ENCODE assay signal across 18 cellular contexts in the genomic region with DNA sequence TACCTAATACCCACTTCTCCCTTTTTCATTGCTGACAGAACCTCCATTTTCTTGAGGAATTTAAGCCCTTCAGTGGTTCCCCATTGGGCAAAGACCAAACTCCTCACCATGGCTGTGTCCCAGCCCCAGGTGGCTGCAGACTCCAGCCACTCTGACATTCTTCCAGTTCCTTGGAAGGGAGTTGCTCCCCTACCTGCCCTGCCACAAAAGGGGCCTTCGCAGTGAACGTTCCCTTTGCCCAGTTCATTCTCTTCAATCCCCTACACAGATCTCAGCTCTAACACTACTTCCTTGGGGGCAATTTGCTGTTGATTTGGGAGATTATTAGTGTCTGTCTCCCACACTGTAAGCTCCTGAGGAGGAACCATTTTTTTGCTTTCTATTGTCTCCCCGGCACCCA. TPM values are rescaled to one million over a fixed set of nuclear protein-coding genes. Genes with fewer than 3 reads are reported as not detected.
DNase-seq lines count a peak whose midpoint lies in the region; ATAC-seq lines count a peak whose summit lies in the region.
"Had no signal": no experiment of that assay in that cellular context is flagged by ENCODE, and none has a peak within 500 bp of the region (broad histone marks: within the 10 kb centered on the region; RNA-seq: fewer than 3 reads in every experiment).

No MANE protein-coding gene starts in this region.

- no peak overlapping the region for H3K4me3 ChIP-seq in naive thymus-derived CD4-positive, alpha-beta T cell (ENCODE audit: low read length)
- H3K4me3 ChIP-seq: BLaER1 treated with 17β-estradiol and CSF1 and Interleukin-3, amounts not matched to agents 10 nM and 100 nM; GM12878; GM23248 had no signal

- no peaks in the 10 kb centered on the region for H3K9me3 ChIP-seq in naive thymus-derived CD4-positive, alpha-beta T cell (ENCODE audit: control insufficient read depth in 2 of 3, low read length in 3 of 3)
- H3K9me3 ChIP-seq: BLaER1 treated with 17β-estradiol and CSF1 and Interleukin-3, amounts not matched to agents 10 nM and 100 nM had no signal

- H3K36me3 Mint-ChIP-seq in naive thymus-derived CD4-positive, alpha-beta T cell: peaks cover 0 to 11% (median 0%) of the 10 kb centered on the region in 5 donors

- no peak for ATAC-seq in left lobe of liver
- ATAC-seq in naive thymus-derived CD4-positive, alpha-beta T cell: no peak
- ATAC-seq: GM12878 had no signal

- DNase-seq in activated effector memory CD4-positive, alpha-beta T cell treated with anti-CD3 and anti-CD28 coated beads, Interleukin-2, amount 50 U/mL, for 16 hours: peak; percentile 21
- DNase-seq in activated effector memory CD4-positive, alpha-beta T cell treated with Interleukin-2 at 50 U/mL for 16 hours: no peak
- DNase-seq in activated CD8-positive, alpha-beta memory T cell treated with anti-CD3 and anti-CD28 coated beads, Interleukin-2, amount 50 U/mL, for 48 hours: peak; percentile 26
- DNase-seq in left lobe of liver (ENCODE audit: low spot score): peak; percentile 24
- DNase-seq in ureter (ENCODE audit: low spot score): peak; percentile 26
- DNase-seq in activated naive CD4-positive, alpha-beta T cell treated with Interleukin-2 at 50 U/mL for 16 hours: no peak
- DNase-seq in naive thymus-derived CD4-positive, alpha-beta T cell: no peak
- DNase-seq: CD8-positive, alpha-beta memory T cell; COR-L47; DMS 273 treated with DMSO at 0.1 percent for 48 hours; DMS53; DND-41; EL; HCEC 1CT had no signal

- intact Hi-C loops in naive thymus-derived CD4-positive, alpha-beta T cell (cut with micrococcal nuclease): no loop called here

- CTCF ChIA-PET in naive thymus-derived CD4-positive, alpha-beta T cell (lab: Charles Lee): no interaction called here

- H3K27me3 Mint-ChIP-seq in naive thymus-derived CD4-positive, alpha-beta T cell: no peaks in the 10 kb centered on the region
- H3K27me3 Mint-ChIP-seq: B cell; CD8-positive, alpha-beta memory T cell had no signal

- no peak overlapping the region for H3K4me3 Mint-ChIP-seq in naive thymus-derived CD4-positive, alpha-beta T cell
- H3K4me3 Mint-ChIP-seq: B cell had no signal

- POLR2A ChIA-PET in naive thymus-derived CD4-positive, alpha-beta T cell (lab: Charles Lee): interaction anchor here (0.8 to 2.2 kb wide), 3 partner anchors 49 to 72 kb away, joined by 4 to 7 read pairs (median 4); a partner anchor contains a TSS

- peaks cover 20 to 48% (median 32%) of the 10 kb centered on the region in 7 donors for H3K4me1 Mint-ChIP-seq in naive thymus-derived CD4-positive, alpha-beta T cell

- H3K27ac Mint-ChIP-seq in naive thymus-derived CD4-positive, alpha-beta T cell: no peak overlapping the region
- H3K27ac Mint-ChIP-seq: B cell had no signal

- peaks cover 0 to 3% (median 0%) of the 10 kb centered on the region in 11 donors for H3K9me3 Mint-ChIP-seq in naive thymus-derived CD4-positive, alpha-beta T cell
- H3K9me3 Mint-ChIP-seq: CD8-positive, alpha-beta memory T cell had no signal

- no peaks in the 10 kb centered on the region for H3K27me3 ChIP-seq in naive thymus-derived CD4-positive, alpha-beta T cell (ENCODE audit: control insufficient read depth in 2 of 2, insufficient read depth in 2 of 2, low read length in 2 of 2)

- no peak overlapping the region for H3K27ac ChIP-seq in naive thymus-derived CD4-positive, alpha-beta T cell (ENCODE audit: low read depth, low read length)
- H3K27ac ChIP-seq: GM23248 had no signal

- H3K36me3 ChIP-seq in naive thymus-derived CD4-positive, alpha-beta T cell (ENCODE audit: control insufficient read depth in 2 of 3, insufficient read depth in 3 of 3, low read length in 3 of 3): no peaks in the 10 kb centered on the region
- H3K36me3 ChIP-seq: BLaER1 treated with 17β-estradiol and CSF1 and Interleukin-3, amounts not matched to agents 10 nM and 100 nM had no signal

- H3K4me1 ChIP-seq in naive thymus-derived CD4-positive, alpha-beta T cell (ENCODE audit: control insufficient read depth in 2 of 2, insufficient read depth in 2 of 2, low read length in 2 of 2): peaks cover 18 to 31% of the 10 kb centered on the region in 2 donors

RNA-seq across cellular contexts. Expression of a gene that starts 3.2 kb away (rescaled TPM):
- total RNA-seq in left lobe of liver: 25.7 TPM
- 59.6 TPM for total RNA-seq in ureter
- total RNA-seq in naive thymus-derived CD4-positive, alpha-beta T cell: 100 to 1,000 TPM in 2 of 5 experiments, 10 to 100 TPM in 3; 42.9 to 122 (median 66.7) TPM
- polyA plus RNA-seq in naive thymus-derived CD4-positive, alpha-beta T cell: 100 to 1,000 TPM; 102 to 130 TPM

Comparison
In these comparisons a context has a peak if more than half of its experiments do, and no peak if none do; other contexts are left out.
1. DNase-seq: peak in activated effector memory CD4-positive, alpha-beta T cell treated with anti-CD3 and anti-CD28 coated beads, Interleukin-2, amount 50 U/mL, for 16 hours (single experiment), activated CD8-positive, alpha-beta memory T cell treated with anti-CD3 and anti-CD28 coated beads, Interleukin-2, amount 50 U/mL, for 48 hours (single experiment), left lobe of liver (single experiment) and ureter (single experiment); none in activated effector memory CD4-positive, alpha-beta T cell treated with Interleukin-2 at 50 U/mL for 16 hours (single experiment), activated naive CD4-positive, alpha-beta T cell treated with Interleukin-2 at 50 U/mL for 16 hours (single experiment) and naive thymus-derived CD4-positive, alpha-beta T cell (0 of 9).